Comparison of ENCODE assay signal across 13 cellular contexts in genomic region chr5:172383231-172383802, GRCh38.
DNase-seq lines count a peak whose midpoint lies in the region; ATAC-seq, FAIRE-seq and TF ChIP-seq lines count a peak whose summit lies in the region.
"Had no signal": no experiment of that assay in that cellular context is flagged by ENCODE, and none has a peak within 500 bp of the region (broad histone marks: within the 10 kb centered on the region; RNA-seq: fewer than 3 reads in every experiment).

No MANE protein-coding gene starts in this region.

- no peak overlapping the region for H2AFZ ChIP-seq in astrocyte (ENCODE audit: low read depth, low read length)

- no peaks in the 10 kb centered on the region for H3K79me2 ChIP-seq in astrocyte (ENCODE audit: insufficient read depth, low read length)

- CTCF ChIA-PET in AG04450 (lab: Charles Lee), result interaction anchor here (0.8 kb wide), 1 partner anchor 13 kb away, joined by 3 read pairs; no protein-coding TSS in a partner anchor

- H3K9ac ChIP-seq in astrocyte (ENCODE audit: low read length), result no peak overlapping the region
- H3K9ac ChIP-seq: BLaER1 had no signal

- H3K4me3 Mint-ChIP-seq in astrocyte (ENCODE audit: unreplicated experiment), result no peak overlapping the region
- H3K4me3 Mint-ChIP-seq: stimulated activated naive CD8-positive, alpha-beta T cell treated with anti-CD3 and anti-CD28 coated beads, Interleukin-15, Interleukin-2, amounts not matched to agents 100 ng/mL and 50 ng/mL, for 24 hours had no signal

- H3K27me3 Mint-ChIP-seq in astrocyte (ENCODE audit: low read depth, unreplicated experiment), result no peaks in the 10 kb centered on the region
- H3K27me3 Mint-ChIP-seq: stimulated activated naive CD8-positive, alpha-beta T cell treated with anti-CD3 and anti-CD28 coated beads, Interleukin-15, Interleukin-2, amounts not matched to agents 100 ng/mL and 50 ng/mL, for 24 hours had no signal

- TF ChIP-seq CTCF in AG04450 (IDR thresholded peaks at IDR 0.05; ENCODE audit: low read depth, low read length) (no peak), astrocyte (IDR thresholded peaks at IDR 0.05; ENCODE audit: insufficient read depth, low read depth, low read length) (no peak)

- FAIRE-seq in astrocyte (lab: Jason Lieb, UNC), result peak; percentile 47

- peak overlapping the region; percentile 60 for H3K27ac ChIP-seq in AG04450 (ENCODE audit: low read depth, low read length)
- H3K27ac ChIP-seq in astrocyte (ENCODE audit: low read depth, low read length), result peak overlapping the region; percentile 13
- H3K27ac ChIP-seq: BLaER1 had no signal

- H3K4me1 Mint-ChIP-seq in astrocyte (ENCODE audit: low read depth, unreplicated experiment), result peaks cover 4% of the 10 kb centered on the region

- peaks cover 41% of the 10 kb centered on the region for H3K36me3 Mint-ChIP-seq in astrocyte (ENCODE audit: low read depth, unreplicated experiment)
- H3K36me3 Mint-ChIP-seq: activated naive CD4-positive, alpha-beta T cell treated with anti-CD3 and anti-CD28 coated beads, Interleukin-2, amount 50 U/mL, for 72 hours had no signal

- H3K27ac Mint-ChIP-seq in astrocyte (ENCODE audit: unreplicated experiment), result no peak overlapping the region
- H3K27ac Mint-ChIP-seq: activated naive CD4-positive, alpha-beta T cell treated with anti-CD3 and anti-CD28 coated beads, Interleukin-2, amount 50 U/mL, for 72 hours; stimulated activated naive CD8-positive, alpha-beta T cell treated with anti-CD3 and anti-CD28 coated beads, Interleukin-15, Interleukin-2, amounts not matched to agents 100 ng/mL and 50 ng/mL, for 24 hours had no signal

- peak; percentile 48 for DNase-seq in AG04450 (ENCODE audit: low read depth, low spot score)
- peak; percentile 68 for DNase-seq in M059J (ENCODE audit: low read depth)
- peak; percentile 80 for DNase-seq in astrocyte (ENCODE audit: low read depth)
- DNase-seq in left colon, result peak; percentile 28 to 57
- no peak for DNase-seq in GM03348 (ENCODE audit: low spot score)
- no peak for DNase-seq in 8988T
- no peak for DNase-seq in HK-2 (ENCODE audit: unreplicated experiment)
- DNase-seq: activated CD4-positive, alpha-beta T cell treated with anti-CD3 and anti-CD28 coated beads for 4 hours; NCI-H1048 had no signal

- peaks cover 53% of the 10 kb centered on the region for H4K20me1 ChIP-seq in astrocyte (ENCODE audit: insufficient read depth, low read length)
- H4K20me1 ChIP-seq: BLaER1 had no signal

- POLR2A ChIA-PET in AG04450 (lab: Yijun Ruan, JAX), result interaction anchor here (0.7 to 1.2 kb wide), 4 partner anchors 13 to 36 kb away, joined by 3 to 6 read pairs (median 4); no protein-coding TSS in a partner anchor

- no peaks in the 10 kb centered on the region for H3K9me3 ChIP-seq in AG04450 (ENCODE audit: control insufficient read depth, insufficient read depth, low read length)
- H3K9me3 ChIP-seq in astrocyte (ENCODE audit: insufficient read depth, low read depth, low read length), result no peaks in the 10 kb centered on the region
- H3K9me3 ChIP-seq: BLaER1 had no signal

- H3K4me2 ChIP-seq in astrocyte (ENCODE audit: low read length), result peak overlapping the region; percentile 52
- H3K4me2 ChIP-seq: BLaER1 had no signal

- intact Hi-C loops in left colon (cut with DNase I, micrococcal nuclease), result no loop called here

- H3K36me3 ChIP-seq in astrocyte (ENCODE audit: insufficient read depth, low read length), result peaks cover 19% of the 10 kb centered on the region

- peak; percentile 87 for ATAC-seq in left colon
- no peak for ATAC-seq in GM18868 (IDR thresholded peaks at IDR 0.05; ENCODE audit: unreplicated experiment)
- ATAC-seq: activated naive CD4-positive, alpha-beta T cell treated with anti-CD3 and anti-CD28 coated beads, Interleukin-2, amount 50 U/mL, for 72 hours had no signal

- H3K9me3 Mint-ChIP-seq in astrocyte (ENCODE audit: unreplicated experiment), result peaks cover 2% of the 10 kb centered on the region
- H3K9me3 Mint-ChIP-seq: activated naive CD4-positive, alpha-beta T cell treated with anti-CD3 and anti-CD28 coated beads, Interleukin-2, amount 50 U/mL, for 72 hours; stimulated activated naive CD8-positive, alpha-beta T cell treated with anti-CD3 and anti-CD28 coated beads, Interleukin-15, Interleukin-2, amounts not matched to agents 100 ng/mL and 50 ng/mL, for 24 hours had no signal

- H3K27me3 ChIP-seq in AG04450 (ENCODE audit: control insufficient read depth, insufficient read depth, low read length), result no peaks in the 10 kb centered on the region
- no peaks in the 10 kb centered on the region for H3K27me3 ChIP-seq in astrocyte (ENCODE audit: insufficient read depth, low read length)
- H3K27me3 ChIP-seq: BLaER1 had no signal

- H3K4me3 ChIP-seq in AG04450 (ENCODE audit: low read depth, low read length), result no peak overlapping the region
- H3K4me3 ChIP-seq in astrocyte (ENCODE audit: insufficient read depth, low read depth, low read length), result no peak overlapping the region
- H3K4me3 ChIP-seq: BLaER1 had no signal

- H3K4me1 ChIP-seq in astrocyte (ENCODE audit: insufficient read depth, low read length), result peaks cover 20% of the 10 kb centered on the region

Comparison
In these comparisons a context has a peak if more than half of its experiments do, and no peak if none do; other contexts are left out.
1. DNase-seq: peak in AG04450 (single experiment), M059J (single experiment), astrocyte (single experiment) and left colon (2 of 2); none in GM03348 (single experiment), 8988T (single experiment) and HK-2 (single experiment).